In the genomic region with DNA sequence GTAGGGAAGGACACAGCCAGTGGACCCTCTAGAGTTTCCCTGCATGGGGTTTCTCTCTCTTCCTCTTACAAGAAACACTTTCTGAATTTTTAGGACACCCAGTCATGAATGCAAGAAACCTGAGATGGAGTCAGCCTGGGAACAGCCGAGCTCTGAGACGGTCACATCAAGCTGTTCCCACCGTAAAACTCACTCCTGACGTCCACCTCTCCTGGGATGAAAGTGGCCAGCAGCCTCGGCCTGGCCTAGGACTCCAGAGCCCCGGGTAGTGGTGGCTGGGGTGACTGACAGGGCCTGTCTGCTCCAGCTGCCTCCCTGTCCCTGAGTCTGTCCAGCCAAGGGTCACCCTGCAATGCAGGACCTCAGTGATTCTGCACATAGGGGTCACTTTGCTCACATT, we compare ENCODE assay signal across 18 cellular contexts.
DNase-seq lines count a peak whose midpoint lies in the region; ATAC-seq and TF ChIP-seq lines count a peak whose summit lies in the region.
"Had no signal": no experiment of that assay in that cellular context is flagged by ENCODE, and none has a peak within 500 bp of the region (broad histone marks: within the 10 kb centered on the region; RNA-seq: fewer than 3 reads in every experiment).

No MANE protein-coding gene starts in this region.

- H3K27ac Mint-ChIP-seq in osteocyte (ENCODE audit: unreplicated experiment): no peak overlapping the region
- no peak overlapping the region for H3K27ac Mint-ChIP-seq in activated T-cell treated with anti-CD3 and anti-CD28 coated beads, Interleukin-2, amount 50 U/mL, for 72 hours
- H3K27ac Mint-ChIP-seq: CD8-positive, alpha-beta memory T cell had no signal

- H3K9ac ChIP-seq in NT2/D1 (ENCODE audit: insufficient read length, low read depth): peak overlapping the region; percentile 21
- H3K9ac ChIP-seq: BLaER1 treated with 17β-estradiol and CSF1 and Interleukin-3, amounts not matched to agents 10 nM and 100 nM had no signal

- H3K27ac ChIP-seq in suprapubic skin: no peak overlapping the region
- H3K27ac ChIP-seq: BLaER1 treated with 17β-estradiol and CSF1 and Interleukin-3, amounts not matched to agents 10 nM and 100 nM; HL-60; SJSA1 had no signal

- H3K36me3 ChIP-seq in NT2/D1 (ENCODE audit: insufficient read depth, insufficient read length, low read length) (no peaks in the 10 kb centered on the region), suprapubic skin (no peaks in the 10 kb centered on the region)
- H3K36me3 ChIP-seq: BLaER1 treated with 17β-estradiol and CSF1 and Interleukin-3, amounts not matched to agents 10 nM and 100 nM; SJSA1 had no signal

- no peaks in the 10 kb centered on the region for H3K9me3 Mint-ChIP-seq in osteocyte (ENCODE audit: unreplicated experiment)
- H3K9me3 Mint-ChIP-seq in activated T-cell treated with anti-CD3 and anti-CD28 coated beads, Interleukin-2, amount 50 U/mL, for 72 hours: no peaks in the 10 kb centered on the region

- WGBS in suprapubic skin: 50% methylated on average over 1 of the region's 6 CpGs

- H3K36me3 Mint-ChIP-seq in osteocyte (ENCODE audit: unreplicated experiment): no peaks in the 10 kb centered on the region
- H3K36me3 Mint-ChIP-seq in activated T-cell treated with anti-CD3 and anti-CD28 coated beads, Interleukin-2, amount 50 U/mL, for 72 hours (ENCODE audit: insufficient read depth in 2 of 2): no peaks in the 10 kb centered on the region
- H3K36me3 Mint-ChIP-seq: CD8-positive, alpha-beta memory T cell had no signal

- no peaks in the 10 kb centered on the region for H3K27me3 ChIP-seq in NT2/D1 (ENCODE audit: insufficient read depth, insufficient read length)
- no peaks in the 10 kb centered on the region for H3K27me3 ChIP-seq in suprapubic skin
- H3K27me3 ChIP-seq: BLaER1 treated with 17β-estradiol and CSF1 and Interleukin-3, amounts not matched to agents 10 nM and 100 nM; SJSA1 had no signal

- H3K27me3 Mint-ChIP-seq in osteocyte (ENCODE audit: unreplicated experiment): no peaks in the 10 kb centered on the region
- peaks cover 8% of the 10 kb centered on the region for H3K27me3 Mint-ChIP-seq in activated T-cell treated with anti-CD3 and anti-CD28 coated beads, Interleukin-2, amount 50 U/mL, for 72 hours (ENCODE audit: low read depth)

- H3K4me1 ChIP-seq in NT2/D1 (ENCODE audit: insufficient read depth, insufficient read length) (peaks cover 8% of the 10 kb centered on the region), suprapubic skin (no peaks in the 10 kb centered on the region)
- H3K4me1 ChIP-seq: SJSA1 had no signal

- ATAC-seq in activated T-cell treated with anti-CD3 and anti-CD28 coated beads, Interleukin-2, amount 50 U/mL, for 72 hours (replicated peaks in 1 of 2): no peak
- ATAC-seq: GM12878 had no signal

- TF ChIP-seq CTCF in osteocyte (IDR thresholded peaks at IDR 0.05) (no peak), suprapubic skin (IDR thresholded peaks at IDR 0.05) (no peak)

- no peak for TF ChIP-seq POLR2A in suprapubic skin (IDR thresholded peaks at IDR 0.05)

- H3K4me1 Mint-ChIP-seq in osteocyte (ENCODE audit: unreplicated experiment): peaks cover 10% of the 10 kb centered on the region
- H3K4me1 Mint-ChIP-seq in activated T-cell treated with anti-CD3 and anti-CD28 coated beads, Interleukin-2, amount 50 U/mL, for 72 hours (ENCODE audit: low read depth): no peaks in the 10 kb centered on the region

- TF ChIP-seq EP300 in suprapubic skin (IDR thresholded peaks at IDR 0.05): no peak

- H3K4me3 ChIP-seq in NT2/D1 (ENCODE audit: insufficient read length, low read depth): no peak overlapping the region
- H3K4me3 ChIP-seq in suprapubic skin: no peak overlapping the region
- H3K4me3 ChIP-seq: BLaER1 treated with 17β-estradiol and CSF1 and Interleukin-3, amounts not matched to agents 10 nM and 100 nM; GM12878; SJSA1 had no signal

- DNase-seq in EH (ENCODE audit: low read depth) (peak; percentile 21), NT2/D1 (ENCODE audit: low read depth, low spot score) (no peak), islet precursor cell (peak; percentile 76), osteocyte (ENCODE audit: extremely low spot score, unreplicated experiment) (peak; percentile 79), suprapubic skin (ENCODE audit: low spot score in 2 of 2) (no peak), midbrain (lab: John Stamatoyannopoulos, UW) (no peak), SK-N-DZ (ENCODE audit: low spot score) (no peak)
- DNase-seq in activated T-cell treated with anti-CD3 and anti-CD28 coated beads, Interleukin-2, amount 50 U/mL, for 72 hours: no peak
- DNase-seq: CD8-positive, alpha-beta memory T cell; DMS79; NCI-H1417; NCI-H1930; NCI-H69; RPMI8226 had no signal

- no peaks in the 10 kb centered on the region for H3K9me3 ChIP-seq in NT2/D1 (ENCODE audit: insufficient read depth, low read length)
- no peaks in the 10 kb centered on the region for H3K9me3 ChIP-seq in suprapubic skin
- H3K9me3 ChIP-seq: BLaER1 treated with 17β-estradiol and CSF1 and Interleukin-3, amounts not matched to agents 10 nM and 100 nM had no signal

- H3K4me3 Mint-ChIP-seq in osteocyte (ENCODE audit: unreplicated experiment): no peak overlapping the region
- H3K4me3 Mint-ChIP-seq in activated T-cell treated with anti-CD3 and anti-CD28 coated beads, Interleukin-2, amount 50 U/mL, for 72 hours: no peak overlapping the region
- H3K4me3 Mint-ChIP-seq: CD8-positive, alpha-beta memory T cell had no signal

Comparison
In these comparisons a context has a peak if more than half of its experiments do, and no peak if none do; other contexts are left out.
1. DNase-seq: peak in EH (single experiment), islet precursor cell (single experiment) and osteocyte (single experiment); none in NT2/D1 (single experiment), suprapubic skin (0 of 2), midbrain (single experiment), activated T-cell treated with anti-CD3 and anti-CD28 coated beads, Interleukin-2, amount 50 U/mL, for 72 hours (0 of 2) and SK-N-DZ (single experiment).